Comparison of ENCODE assay signal across 9 cellular contexts in the genomic region with DNA sequence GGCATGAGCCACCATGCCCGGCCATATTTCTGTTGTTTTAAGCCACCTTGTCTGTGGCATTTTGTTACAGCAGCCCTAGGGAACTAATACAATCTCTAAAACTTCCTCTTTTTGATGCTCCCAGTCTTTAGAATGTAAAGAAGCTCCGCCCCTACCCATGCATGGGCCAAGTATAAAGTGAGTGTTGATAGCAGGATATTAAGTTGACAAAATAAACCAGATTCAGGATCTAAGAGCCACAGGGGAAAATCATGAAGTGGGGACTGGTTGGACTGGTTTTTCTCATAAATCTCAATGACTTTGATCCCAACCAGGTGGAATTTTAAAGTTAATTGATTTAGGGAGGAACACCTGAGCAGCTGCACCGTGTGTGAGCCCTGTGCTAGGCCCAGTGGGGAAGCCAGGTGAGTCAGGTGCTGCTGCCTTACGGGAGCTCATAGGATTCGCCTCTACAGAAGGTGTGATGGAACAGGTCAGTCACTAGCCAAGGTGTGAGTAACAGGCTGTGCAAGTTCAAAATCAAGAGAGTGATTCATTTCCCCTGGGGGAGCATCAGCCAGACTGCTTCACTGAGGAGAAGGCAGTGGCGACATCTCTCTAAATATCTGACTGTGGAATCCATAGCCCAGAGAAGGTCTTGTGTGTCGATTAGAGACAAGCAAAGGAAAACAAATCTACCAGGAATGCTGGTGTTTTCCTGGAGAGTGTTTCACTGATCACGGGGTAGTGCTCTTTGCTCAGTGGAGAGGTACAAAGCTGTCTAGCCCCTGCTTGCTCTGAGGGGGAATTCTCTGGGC. TPM values are rescaled to one million over a fixed set of nuclear protein-coding genes. Genes with fewer than 3 reads are reported as not detected.
DNase-seq lines count a peak whose midpoint lies in the region; ATAC-seq, FAIRE-seq and TF ChIP-seq lines count a peak whose summit lies in the region.
"Had no signal": no experiment of that assay in that cellular context is flagged by ENCODE, and none has a peak within 500 bp of the region (broad histone marks: within the 10 kb centered on the region; RNA-seq: fewer than 3 reads in every experiment).

No MANE protein-coding gene starts in this region.

- H3K4me1 ChIP-seq in breast epithelium (peaks cover 0 to 5% of the 10 kb centered on the region in 2 donors), pancreas (peaks cover 0 to 22% (median 3%) of the 10 kb centered on the region in 3 donors)

- no peaks in the 10 kb centered on the region for H3K9me3 Mint-ChIP-seq in chondrocyte (ENCODE audit: low read depth)

- no peak for FAIRE-seq in pancreas (lab: Jason Lieb, UNC)

- DNase-seq in GM03348 (ENCODE audit: low spot score) (peak; percentile 31), NCI-H2029 (lab: John Stamatoyannopoulos, UW) (peak; percentile 36), breast epithelium (ENCODE audit: low spot score in 2 of 2) (peak in 1 of 2 donors; percentile 76), pancreas (peak in 2 of 6 donors; percentile 19 to 26), chondrocyte (ENCODE audit: low spot score) (no peak), NCI-H1436 treated with DMSO at 0.1 percent for 48 hours (lab: John Stamatoyannopoulos, UW) (no peak)
- DNase-seq: activated naive CD4-positive, alpha-beta T cell treated with anti-CD3 and anti-CD28 coated beads, Interleukin-2, amount 50 U/mL, for 16 hours had no signal

- peaks cover 2% of the 10 kb centered on the region for H3K27me3 Mint-ChIP-seq in chondrocyte (ENCODE audit: low read depth)

- H3K36me3 Mint-ChIP-seq in chondrocyte (ENCODE audit: low read depth): no peaks in the 10 kb centered on the region

- H3K27me3 ChIP-seq in breast epithelium (no peaks in the 10 kb centered on the region), pancreas (no peaks in the 10 kb centered on the region)

- H3K36me3 ChIP-seq in breast epithelium: no peaks in the 10 kb centered on the region
- H3K36me3 ChIP-seq in pancreas: no peaks in the 10 kb centered on the region

- WGBS in pancreas, 2 donors: 64 to 70% methylated on average over 8 of the region's 8 CpGs

- peak in 3 of 4 donors; percentile 22 to 55 (median 39) for ATAC-seq in pancreas
- ATAC-seq in HG03432 (IDR thresholded peaks at IDR 0.05; ENCODE audit: unreplicated experiment): no peak
- ATAC-seq: Panc1 had no signal

- H3K4me1 Mint-ChIP-seq in chondrocyte (ENCODE audit: low read depth): peaks cover 8% of the 10 kb centered on the region

- intact Hi-C loops in breast epithelium (cut with DNase I; ENCODE audit: low total_unique reads): loop anchor here (1.0 to 5.0 kb wide), 3 partner anchors 15 to 427 kb away; no protein-coding TSS in a partner anchor
- intact Hi-C loops in pancreas (cut with DNase I): loop anchor here in 2 of 3 donors (5.0 to 10.0 kb wide), 2 partner anchors 47 to 425 kb away; no protein-coding TSS in a partner anchor

- TF ChIP-seq CTCF in breast epithelium (IDR thresholded peaks at IDR 0.05): no peak
- no peak for TF ChIP-seq CTCF in pancreas (IDR thresholded peaks at IDR 0.05)
- TF ChIP-seq CTCF in chondrocyte (IDR thresholded peaks at IDR 0.05): no peak

- H3K9me3 ChIP-seq in breast epithelium (no peaks in the 10 kb centered on the region), pancreas (no peaks in the 10 kb centered on the region)

- H3K4me3 ChIP-seq in breast epithelium (no peak overlapping the region), pancreas (no peak overlapping the region)

- H3K27ac Mint-ChIP-seq in chondrocyte (ENCODE audit: unreplicated experiment): no peak overlapping the region

- no peak overlapping the region for H3K4me3 Mint-ChIP-seq in chondrocyte (ENCODE audit: unreplicated experiment)

- H3K27ac ChIP-seq in breast epithelium (peak overlapping the region; percentile 83 to 88), pancreas (peak overlapping the region; percentile 8 to 74 (median 48))

- no peak for TF ChIP-seq POLR2A in breast epithelium (IDR thresholded peaks at IDR 0.05)

RNA-seq across cellular contexts. Expression of a gene that starts 29.2 kb away (rescaled TPM):
- total RNA-seq in breast epithelium: 10 to 100 TPM in 2 of 3 donors, under 1 TPM in 1; 0.48 to 50.3 (median 39.3) TPM
- total RNA-seq in pancreas: 100 to 1,000 TPM in 3 of 6 donors, 10 to 100 TPM in 3; 72.3 to 184 (median 99.5) TPM
- polyA plus RNA-seq in pancreas: 100 to 1,000 TPM in 1 of 2 donors, 10 to 100 TPM in 1; 98.8 to 180 TPM
- 0.75 to 6.4 TPM (median 5.4 TPM) in 3 replicates for total RNA-seq in chondrocyte

Comparison
In these comparisons a context has a peak if more than half of its experiments do, and no peak if none do; other contexts are left out.
1. DNase-seq: peak in GM03348 (single experiment) and NCI-H2029 (single experiment); none in chondrocyte (single experiment) and NCI-H1436 treated with DMSO at 0.1 percent for 48 hours (single experiment).